In genomic region chr11:777288-778255, GRCh38 we compare ENCODE assay signal across 8 cellular contexts. TPM values are rescaled to one million over a fixed set of nuclear protein-coding genes. Genes with fewer than 3 reads are reported as not detected.
DNase-seq lines count a peak whose midpoint lies in the region; ATAC-seq, FAIRE-seq and TF ChIP-seq lines count a peak whose summit lies in the region.

TSS of gene GATD1 (minus strand) at chr11:777487. CDS start at chr11:777462, 25 bp downstream.

- FAIRE-seq in D721Med (lab: Jason Lieb, UNC): no peak

- TF ChIP-seq RAD21 in IMR-90 (IDR thresholded peaks at IDR 0.05; ENCODE audit: low read length): no peak

- CTCF ChIA-PET in IMR-90 (lab: Yijun Ruan, JAX): no interaction called here

- in situ Hi-C loops in IMR-90 (cut with MboI; ENCODE audit: low sequenced_read_pairs): no loop called here

- TF ChIP-seq POLR2A in IMR-90 (IDR thresholded peaks at IDR 0.05; ENCODE audit: low read depth, low read length): peak; percentile 87
- TF ChIP-seq POLR2A in erythroblast (IDR thresholded peaks at IDR 0.05; ENCODE audit: low read length): peak; percentile 87

- peak within 1 kb of the TSS; percentile 51 for H3K56ac ChIP-seq in IMR-90 (ENCODE audit: extremely low read depth, insufficient read depth, low read length)

- H3K27me3 ChIP-seq in IMR-90 (ENCODE audit: control insufficient read depth, insufficient read depth, low read length) (no peaks in the 10 kb centered on the region), muscle layer of colon (ENCODE audit: control insufficient read depth in 1 of 2, insufficient read depth in 2 of 2, low read length in 2 of 2) (no peaks in the 10 kb centered on the region)

- H3K4ac ChIP-seq in IMR-90 (ENCODE audit: low read depth, low read length): peak within 1 kb of the TSS; percentile 91

- H3K4me3 ChIP-seq in IMR-90 (ENCODE audit: insufficient read depth, low read depth, low read length) (peak within 1 kb of the TSS; percentile 99), muscle layer of colon (ENCODE audit: low read depth in 1 of 2, low read length in 2 of 2) (peak within 1 kb of the TSS; percentile 71 to 87)

- H2AK9ac ChIP-seq in IMR-90 (replicated peaks; ENCODE audit: low read depth, low read length, poor library complexity): peak within 1 kb of the TSS; percentile 100

- peak within 1 kb of the TSS; percentile 98 for H3K27ac ChIP-seq in IMR-90 (ENCODE audit: insufficient read depth, low read length)
- peak within 1 kb of the TSS; percentile 89 for H3K27ac ChIP-seq in muscle layer of colon (ENCODE audit: low read depth, low read length)

- peak within 1 kb of the TSS; percentile 99 for H2AK5ac ChIP-seq in IMR-90 (ENCODE audit: low read depth, low read length)

- POLR2A ChIA-PET in IMR-90 (lab: Charles Lee; ENCODE audit: unreplicated experiment): interaction anchor here (0.6 kb wide), 2 partner anchors 23 to 27 kb away, joined by 4 to 11 read pairs; no protein-coding TSS in a partner anchor

- peak; percentile 56 for ATAC-seq in GM21526 (IDR thresholded peaks at IDR 0.05; ENCODE audit: low FRiP score, unreplicated experiment)
- ATAC-seq in IMR-90 (ENCODE audit: low read depth): peak; percentile 85

- H3K36me3 ChIP-seq in IMR-90 (ENCODE audit: control insufficient read depth, insufficient read depth, low read length) (peaks cover 25% of the 10 kb centered on the region), muscle layer of colon (ENCODE audit: insufficient read depth, low read length) (peaks cover 11% of the 10 kb centered on the region)

- intact Hi-C loops in IMR-90 (cut with micrococcal nuclease): no loop called here

- peak within 1 kb of the TSS; percentile 88 for H2BK5ac ChIP-seq in IMR-90 (ENCODE audit: low read depth, low read length, poor library complexity, severe bottlenecking)

- peaks cover 55% of the 10 kb centered on the region for H4K20me1 ChIP-seq in IMR-90 (ENCODE audit: insufficient read depth, low read length)

- H3K4me1 ChIP-seq in IMR-90 (ENCODE audit: control insufficient read depth, insufficient read depth, low read length): peaks cover 13% of the 10 kb centered on the region
- H3K4me1 ChIP-seq in muscle layer of colon (ENCODE audit: insufficient read depth, low read length): peaks cover 20% of the 10 kb centered on the region

- no peak within 1 kb of the TSS for H2BK20ac ChIP-seq in IMR-90 (ENCODE audit: low read depth, low read length)

- peak; percentile 94 for DNase-seq in D721Med (ENCODE audit: insufficient read length, low spot score)
- peak; percentile 75 for DNase-seq in IMR-90
- peak; percentile 97 for DNase-seq in activated T-cell treated with anti-CD3 and anti-CD28 coated beads, Interleukin-2, amount 50 U/mL, for 1 hour
- peak; percentile 92 to 96 for DNase-seq in erythroblast (lab: John Stamatoyannopoulos, UW)
- peak; percentile 90 for DNase-seq in stimulated activated CD8-positive, alpha-beta memory T cell treated with anti-CD3 and anti-CD28 coated beads, Interleukin-7, amount 100 ng/mL, for 24 hours (ENCODE audit: low read depth)

- peak within 1 kb of the TSS; percentile 67 to 91 for H4K8ac ChIP-seq in IMR-90 (ENCODE audit: low read depth in 2 of 2, low read length in 2 of 2)

- peak within 1 kb of the TSS; percentile 77 for H3K14ac ChIP-seq in IMR-90 (replicated peaks; ENCODE audit: low read depth, low read length)

- peak within 1 kb of the TSS; percentile 99 for H3K9ac ChIP-seq in IMR-90 (ENCODE audit: low read depth, low read length)
- peak within 1 kb of the TSS; percentile 49 for H3K9ac ChIP-seq in muscle layer of colon (ENCODE audit: low read length)

- no peak within 1 kb of the TSS; the same call in 2 of the 3 replicates for H2BK15ac ChIP-seq in IMR-90 (ENCODE audit: low read depth, low read length)

- peak within 1 kb of the TSS; percentile 90 for H2AFZ ChIP-seq in IMR-90 (replicated peaks; ENCODE audit: low read length, poor library complexity)

- peak within 1 kb of the TSS; percentile 30 for H4K5ac ChIP-seq in IMR-90 (ENCODE audit: low read depth, low read length)

- no peak for TF ChIP-seq CTCF in D721Med (IDR thresholded peaks at IDR 0.05; ENCODE audit: insufficient read depth, missing control alignments)
- TF ChIP-seq CTCF in IMR-90 (conservative IDR thresholded peaks at IDR 0.05; ENCODE audit: low read depth, low read length): no peak

- peaks cover 11% of the 10 kb centered on the region; the same call in 1 of the 2 replicates for H3K9me1 ChIP-seq in IMR-90 (ENCODE audit: insufficient read depth, low read length)

- dilution Hi-C loops in IMR-90 (cut with HindIII; ENCODE audit: low sequenced_read_pairs, unreplicated experiment): no loop called here

- peaks cover 12 to 74% of the 10 kb centered on the region in 2 experiments for H3K79me1 ChIP-seq in IMR-90 (ENCODE audit: low read depth in 1 of 2, low read length in 2 of 2)

- peak within 1 kb of the TSS; percentile 46; the same call in 1 of the 2 replicates for H3K18ac ChIP-seq in IMR-90 (ENCODE audit: low read depth, low read length)

- WGBS in IMR-90 (ENCODE audit: extremely low coverage in 2 of 2, insufficient read length in 1 of 2), 2 experiments: 1% methylated on average over 50 of the region's 110 CpGs; no CpG with 5 or more reads in 1 of the 2 experiments

- H3K9me3 ChIP-seq in IMR-90 (ENCODE audit: control insufficient read depth, insufficient read depth, low read length) (no peaks in the 10 kb centered on the region), muscle layer of colon (ENCODE audit: low read length) (no peaks in the 10 kb centered on the region)

- BruUV-seq in IMR-90 (replicated peaks; lab: Mats Ljungman, UMichigan): no TSS peak

- peak within 1 kb of the TSS; percentile 91 for H4K91ac ChIP-seq in IMR-90 (ENCODE audit: insufficient read depth, low read depth, low read length)

- H3K23ac ChIP-seq in IMR-90 (ENCODE audit: low read depth, low read length): peak within 1 kb of the TSS; percentile 98

- peak within 1 kb of the TSS; percentile 99 for H3K4me2 ChIP-seq in IMR-90 (ENCODE audit: low read depth, low read length)

- no peak within 1 kb of the TSS for H2BK120ac ChIP-seq in IMR-90 (ENCODE audit: low read depth, low read length)

TF ChIP-seq in IMR-90, 13 proteins besides CTCF, POLR2A, EP300 and RAD21 (continues in another document):
- TF ChIP-seq RCOR1 (IDR thresholded peaks at IDR 0.05; ENCODE audit: insufficient replicate concordance, low read length): no peak
- TF ChIP-seq BHLHE40 (IDR thresholded peaks at IDR 0.05; ENCODE audit: low read depth, low read length): peak; percentile 90
- TF ChIP-seq RFX5 (IDR thresholded peaks at IDR 0.05; ENCODE audit: low read depth, low read length): no peak
- no peak for TF ChIP-seq MAFK (IDR thresholded peaks at IDR 0.05; ENCODE audit: low read depth, low read length)
- TF ChIP-seq MXI1 (IDR thresholded peaks at IDR 0.05; ENCODE audit: borderline replicate concordance, low read depth, low read length): peak; percentile 55; the same call in 1 of the 2 replicates
- TF ChIP-seq ELK1 (IDR thresholded peaks at IDR 0.05; ENCODE audit: borderline replicate concordance, low read depth, low read length): no peak
- peak; percentile 97 for TF ChIP-seq USF2 (IDR thresholded peaks at IDR 0.05; ENCODE audit: low read depth, low read length)

TF ChIP-seq in PFSK-1, 5 proteins besides CTCF, POLR2A, EP300 and RAD21:
- peak; percentile 83 for TF ChIP-seq POLR2AphosphoS5 (IDR thresholded peaks at IDR 0.05; ENCODE audit: low read depth, low read length)
- no peak for TF ChIP-seq SIN3A (IDR thresholded peaks at IDR 0.05; ENCODE audit: borderline replicate concordance, insufficient read depth, low read length)
- TF ChIP-seq REST (IDR thresholded peaks at IDR 0.05; ENCODE audit: insufficient read depth in 1 of 2, low read depth in 2 of 2, low read length in 2 of 2): peak in 1 of 2 experiments; percentile 56; a peak in 1 of 4 replicates
- peak; percentile 85 for TF ChIP-seq TAF1 (IDR thresholded peaks at IDR 0.05; ENCODE audit: borderline replicate concordance, insufficient read depth, low read length)
- TF ChIP-seq FOXP2 (optimal IDR thresholded peaks at IDR 0.05; ENCODE audit: borderline replicate concordance, extremely low read depth, extremely low read length, insufficient read depth): peak; percentile 57

RNA-seq across cellular contexts. Expression of gene GATD1, which starts in this region (rescaled TPM):
- total RNA-seq in IMR-90 (2012; rRNA removed): 3.0 and 4.2 TPM in 2 replicates
- 48.1 and 52.5 TPM in 2 replicates for polyA plus RNA-seq in IMR-90 (2012; rRNA removed)
- polyA plus RNA-seq in IMR-90 (2012; cell fraction: cytosol; rRNA removed): 61.4 and 99.9 TPM in 2 replicates
- 288 and 910 TPM in 2 replicates for polyA plus RNA-seq in IMR-90 (2012; cell fraction: nucleus; rRNA removed; ENCODE audit: low replicate concordance)
- 88.8 TPM for polyA plus RNA-seq in PFSK-1 (2012; ENCODE audit: insufficient read length, low read depth)

Comparison
In these comparisons a context has a peak if more than half of its experiments do, and no peak if none do; other contexts are left out.
1. Peak in every context shown above with its lines: DNase-seq, ATAC-seq, H3K4me3 ChIP-seq and H3K27ac ChIP-seq.